Comparison of ENCODE assay signal across 25 cellular contexts in the genomic region with DNA sequence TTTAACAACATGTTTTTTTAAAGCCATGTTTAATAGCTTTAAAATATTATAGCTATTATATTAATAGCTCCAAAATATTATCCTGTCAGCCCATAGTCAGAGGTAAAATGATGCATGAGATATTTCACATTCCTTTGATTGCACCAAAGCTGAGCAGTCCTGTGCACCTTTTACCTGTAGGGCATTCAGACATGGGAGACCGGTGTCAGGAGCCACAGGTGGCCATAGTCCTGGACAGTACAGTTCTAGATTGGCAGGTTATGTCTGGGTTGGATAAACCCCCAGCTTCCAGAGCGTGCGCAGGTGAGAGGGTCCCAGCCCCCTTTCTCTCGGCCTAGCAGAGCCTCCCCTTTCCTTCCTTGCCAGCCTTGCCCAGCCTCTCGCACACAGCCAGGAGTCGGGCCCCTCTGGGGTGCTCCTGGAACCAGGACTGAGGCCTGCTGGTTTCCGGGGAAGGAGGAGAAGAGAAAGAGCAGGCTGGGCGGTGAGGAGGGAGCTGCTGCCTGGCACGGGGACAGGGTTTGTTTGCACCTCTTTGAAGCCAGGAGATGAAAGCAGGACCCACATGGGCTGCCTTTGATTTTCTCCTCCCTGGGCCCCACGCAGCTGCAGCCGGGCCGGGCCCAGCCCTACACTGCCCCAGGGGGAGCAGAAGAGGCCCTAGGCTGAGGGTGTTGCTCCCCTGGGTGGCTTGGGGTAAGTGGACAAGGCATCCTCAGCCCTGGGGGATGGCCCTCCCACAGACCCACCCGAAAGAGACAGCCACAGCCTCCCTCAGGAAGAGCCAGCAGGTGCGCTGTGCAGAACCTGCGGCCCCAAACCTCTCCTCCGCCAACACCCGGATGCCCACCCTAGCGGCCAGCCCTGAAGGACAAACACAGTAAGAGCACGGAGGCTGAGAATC.
DNase-seq lines count a peak whose midpoint lies in the region; ATAC-seq and TF ChIP-seq lines count a peak whose summit lies in the region.
"Had no signal": no experiment of that assay in that cellular context is flagged by ENCODE, and none has a peak within 500 bp of the region (broad histone marks: within the 10 kb centered on the region; RNA-seq: fewer than 3 reads in every experiment).

No MANE protein-coding gene starts in this region.

- H4K20me1 ChIP-seq in GM23338 (replicated peaks; ENCODE audit: insufficient read depth), result no peaks in the 10 kb centered on the region

- TF ChIP-seq CTCF in Caco-2 (IDR thresholded peaks at IDR 0.05; ENCODE audit: insufficient read depth in 1 of 2, low read depth in 1 of 2, low read length in 1 of 2, severe bottlenecking in 1 of 2, unreplicated experiment in 1 of 2), result no peak
- no peak for TF ChIP-seq CTCF in GM23338 (conservative IDR thresholded peaks at IDR 0.05; ENCODE audit: low read depth in 2 of 2)
- no peak for TF ChIP-seq CTCF in RWPE2 (IDR thresholded peaks at IDR 0.05; ENCODE audit: poor library complexity, severe bottlenecking)
- TF ChIP-seq CTCF in chondrocyte (IDR thresholded peaks at IDR 0.05), result no peak
- no peak for TF ChIP-seq CTCF in omental fat pad (IDR thresholded peaks at IDR 0.05)

- POLR2A ChIA-PET in Caco-2 (lab: Charles Lee), result no interaction called here
- POLR2A ChIA-PET in naive thymus-derived CD8-positive, alpha-beta T cell (lab: Charles Lee), result interaction anchor here (0.6 to 1.0 kb wide), 3 partner anchors 21 to 840 kb away, joined by 3 read pairs; partner anchors contain the start of gene TARDBP

- no peaks in the 10 kb centered on the region for H3F3A ChIP-seq in GM23338 (replicated peaks; ENCODE audit: low read depth)

- ATAC-seq in GM23338 (peak; percentile 20), RWPE2 (ENCODE audit: low read depth) (peak; percentile 50; the same call in 2 of the 3 replicates), omental fat pad (ENCODE audit: low FRiP score) (no peak)
- peak; percentile 76 to 83 for ATAC-seq in naive thymus-derived CD8-positive, alpha-beta T cell
- ATAC-seq: activated CD8-positive, alpha-beta memory T cell treated with anti-CD3 and anti-CD28 coated beads, Interleukin-2, amount 10 ng/mL, durations not matched to agents 7 days and 5 days; body of pancreas; gastrocnemius medialis had no signal

- TSS peak; percentile 57 for BruUV-seq in Caco-2 (replicated peaks; lab: Mats Ljungman, UMichigan)

- H3K36me3 Mint-ChIP-seq in Caco-2 (ENCODE audit: insufficient read depth, unreplicated experiment), result no peaks in the 10 kb centered on the region
- H3K36me3 Mint-ChIP-seq in GM23338 (ENCODE audit: low read depth), result no peaks in the 10 kb centered on the region
- H3K36me3 Mint-ChIP-seq in naive thymus-derived CD8-positive, alpha-beta T cell, result no peaks in the 10 kb centered on the region
- no peaks in the 10 kb centered on the region for H3K36me3 Mint-ChIP-seq in chondrocyte (ENCODE audit: low read depth)
- H3K36me3 Mint-ChIP-seq: activated CD8-positive, alpha-beta memory T cell treated with anti-CD3 and anti-CD28 coated beads, Interleukin-2, amount 10 ng/mL, durations not matched to agents 7 days and 5 days; IgD-negative memory B cell; T-cell had no signal

- peaks cover 10% of the 10 kb centered on the region for H3K4me1 ChIP-seq in Caco-2
- peaks cover 7% of the 10 kb centered on the region for H3K4me1 ChIP-seq in GM23338 (ENCODE audit: insufficient read depth)
- no peaks in the 10 kb centered on the region for H3K4me1 ChIP-seq in RWPE2 (ENCODE audit: insufficient read depth, poor library complexity, severe bottlenecking)

- H3K27me3 ChIP-seq in Caco-2 (replicated peaks; ENCODE audit: control insufficient read depth, insufficient read depth, low read length), result no peaks in the 10 kb centered on the region
- H3K27me3 ChIP-seq in GM23338 (ENCODE audit: insufficient read depth), result no peaks in the 10 kb centered on the region
- no peaks in the 10 kb centered on the region for H3K27me3 ChIP-seq in RWPE2 (ENCODE audit: insufficient read depth, poor library complexity, severe bottlenecking)
- H3K27me3 ChIP-seq: body of pancreas, gastrocnemius medialis had no signal

- no peak overlapping the region for H3K4me2 ChIP-seq in GM23338

- H3K9me3 ChIP-seq in Caco-2 (no peaks in the 10 kb centered on the region), RWPE2 (ENCODE audit: severe bottlenecking) (no peaks in the 10 kb centered on the region)
- H3K9me3 ChIP-seq: body of pancreas, gastrocnemius medialis, tibial artery had no signal

- H3K4me3 ChIP-seq in Caco-2 (ENCODE audit: low read depth, low read length), result no peak overlapping the region
- no peak overlapping the region for H3K4me3 ChIP-seq in GM23338
- H3K4me3 ChIP-seq in RWPE2 (ENCODE audit: severe bottlenecking), result no peak overlapping the region
- H3K4me3 ChIP-seq: body of pancreas, gastrocnemius medialis, tibial artery had no signal

- H3K79me2 ChIP-seq in GM23338 (replicated peaks; ENCODE audit: insufficient read depth), result no peaks in the 10 kb centered on the region

- intact Hi-C loops in Caco-2 (cut with micrococcal nuclease; ENCODE audit: unreplicated experiment), result loop anchor here (1.0 kb wide), 1 partner anchor 429 kb away; no protein-coding TSS in a partner anchor

- H3K4me3 Mint-ChIP-seq in Caco-2 (ENCODE audit: unreplicated experiment) (no peak overlapping the region), GM23338 (no peak overlapping the region; the same call in 2 of the 3 replicates), chondrocyte (ENCODE audit: unreplicated experiment) (no peak overlapping the region)
- peak overlapping the region in 6 of 10 donors; percentile 19 to 79 (median 56) for H3K4me3 Mint-ChIP-seq in naive thymus-derived CD8-positive, alpha-beta T cell
- H3K4me3 Mint-ChIP-seq: activated CD8-positive, alpha-beta memory T cell treated with anti-CD3 and anti-CD28 coated beads, Interleukin-2, amount 10 ng/mL, durations not matched to agents 7 days and 5 days; activated T-helper 1 cell treated with anti-CD3 and anti-CD28 coated beads, Interleukin-12 subunit alpha, Interleukin-12 subunit beta, Interleukin-2, Interleukin-4 antibody, amounts not matched to agents 30 ng/mL and 10 ng/mL and 1 ng/mL, durations not matched to agents 14 hours and 24 hours and 36 hours; IgD-negative memory B cell; stimulated activated naive CD8-positive, alpha-beta T cell treated with anti-CD3 and anti-CD28 coated beads, Interleukin-15, Interleukin-2, amounts not matched to agents 100 ng/mL and 50 ng/mL, for 24 hours; T-cell had no signal

- H3K36me3 ChIP-seq in Caco-2 (ENCODE audit: control insufficient read depth, insufficient read depth, low read length) (no peaks in the 10 kb centered on the region), GM23338 (ENCODE audit: insufficient read depth) (no peaks in the 10 kb centered on the region), RWPE2 (ENCODE audit: low read depth) (no peaks in the 10 kb centered on the region)
- H3K36me3 ChIP-seq: gastrocnemius medialis, tibial artery had no signal

- H3K9me2 ChIP-seq in GM23338 (ENCODE audit: insufficient read depth), result no peaks in the 10 kb centered on the region

- H3K9me3 Mint-ChIP-seq in Caco-2 (ENCODE audit: unreplicated experiment) (no peaks in the 10 kb centered on the region), GM23338 (no peaks in the 10 kb centered on the region), chondrocyte (ENCODE audit: low read depth) (no peaks in the 10 kb centered on the region)
- H3K9me3 Mint-ChIP-seq in naive thymus-derived CD8-positive, alpha-beta T cell, result no peaks in the 10 kb centered on the region
- H3K9me3 Mint-ChIP-seq: IgD-negative memory B cell; stimulated activated naive CD8-positive, alpha-beta T cell treated with anti-CD3 and anti-CD28 coated beads, Interleukin-15, Interleukin-2, amounts not matched to agents 100 ng/mL and 50 ng/mL, for 24 hours; T-cell had no signal

- no peaks in the 10 kb centered on the region for H3K4me1 Mint-ChIP-seq in Caco-2 (ENCODE audit: low read depth, unreplicated experiment)
- H3K4me1 Mint-ChIP-seq in GM23338, result peaks cover 29% of the 10 kb centered on the region
- peaks cover 28 to 49% (median 45%) of the 10 kb centered on the region in 4 donors for H3K4me1 Mint-ChIP-seq in naive thymus-derived CD8-positive, alpha-beta T cell
- H3K4me1 Mint-ChIP-seq in chondrocyte (ENCODE audit: low read depth), result no peaks in the 10 kb centered on the region

- CTCF ChIA-PET in Caco-2 (lab: Charles Lee), result no interaction called here

- H3K27me3 Mint-ChIP-seq in Caco-2 (ENCODE audit: insufficient read depth, unreplicated experiment) (no peaks in the 10 kb centered on the region), GM23338 (ENCODE audit: insufficient read depth, low read depth, poor library complexity) (peaks cover 8% of the 10 kb centered on the region), chondrocyte (ENCODE audit: low read depth) (peaks cover 11% of the 10 kb centered on the region)
- H3K27me3 Mint-ChIP-seq in naive thymus-derived CD8-positive, alpha-beta T cell, result peaks cover 0 to 6% (median 1%) of the 10 kb centered on the region in 5 donors

- H2AFZ ChIP-seq in GM23338, result 0 out of 2 replicates have a peak overlapping the region, but pooled peaks have one; percentile 38

- H3K27ac Mint-ChIP-seq in Caco-2 (ENCODE audit: unreplicated experiment) (peak overlapping the region; percentile 55), GM23338 (no peak overlapping the region), chondrocyte (ENCODE audit: unreplicated experiment) (no peak overlapping the region)
- H3K27ac Mint-ChIP-seq in naive thymus-derived CD8-positive, alpha-beta T cell, result peak overlapping the region in 1 of 10 donors; percentile 43
- H3K27ac Mint-ChIP-seq: activated CD8-positive, alpha-beta memory T cell treated with anti-CD3 and anti-CD28 coated beads, Interleukin-2, amount 10 ng/mL, durations not matched to agents 7 days and 5 days; activated T-helper 1 cell treated with anti-CD3 and anti-CD28 coated beads, Interleukin-12 subunit alpha, Interleukin-12 subunit beta, Interleukin-2, Interleukin-4 antibody, amounts not matched to agents 30 ng/mL and 10 ng/mL and 1 ng/mL, durations not matched to agents 14 hours and 24 hours and 36 hours; stimulated activated naive CD8-positive, alpha-beta T cell treated with anti-CD3 and anti-CD28 coated beads, Interleukin-15, Interleukin-2, amounts not matched to agents 100 ng/mL and 50 ng/mL, for 24 hours; T-cell had no signal

- H3K27ac ChIP-seq in GM23338 (ENCODE audit: low read depth) (no peak overlapping the region), RWPE2 (ENCODE audit: poor library complexity, severe bottlenecking) (no peak overlapping the region)
- H3K27ac ChIP-seq: body of pancreas, gastrocnemius medialis, tibial artery had no signal

- DNase-seq in Caco-2, result peak; percentile 68 to 73
- peak; percentile 35 for DNase-seq in GM23338 (ENCODE audit: low spot score)
- no peak for DNase-seq in RWPE2 (ENCODE audit: low spot score)
- DNase-seq in naive thymus-derived CD8-positive, alpha-beta T cell, result peak in 7 of 10 donors; percentile 29 to 52 (median 38)
- DNase-seq in chondrocyte (ENCODE audit: low spot score), result no peak
- no peak for DNase-seq in omental fat pad (ENCODE audit: low spot score)
- DNase-seq in SHP77 treated with DMSO at 0.1 percent for 48 hours (lab: John Stamatoyannopoulos, UW), result no peak
- DNase-seq in ureter (ENCODE audit: low spot score), result no peak
- DNase-seq: activated CD4-positive, alpha-beta T cell treated with anti-CD3 and anti-CD28 coated beads for 4 hours; activated CD8-positive, alpha-beta memory T cell treated with anti-CD3 and anti-CD28 coated beads, Interleukin-2, amount 10 ng/mL, durations not matched to agents 7 days and 5 days; body of pancreas; gastrocnemius medialis; MM.1S; NCI-H1694 treated with DMSO at 0.1 percent for 48 hours; NCI-H82; occipital lobe; OCI-M1; retina; SIG-M5; stimulated activated CD4-positive, alpha-beta T cell treated with anti-CD3 and anti-CD28 coated beads, Interleukin-4, amount 100 ng/mL, for 24 hours; tibial artery had no signal

Comparison
In these comparisons a context has a peak if more than half of its experiments do, and no peak if none do; other contexts are left out.
1. DNase-seq: peak in Caco-2 (2 of 2), GM23338 (single experiment) and naive thymus-derived CD8-positive, alpha-beta T cell (7 of 10); none in RWPE2 (single experiment), chondrocyte (single experiment), omental fat pad (single experiment), SHP77 treated with DMSO at 0.1 percent for 48 hours (single experiment) and ureter (single experiment).
2. H3K4me3 Mint-ChIP-seq: peak in naive thymus-derived CD8-positive, alpha-beta T cell (6 of 10); none in Caco-2 (single experiment), GM23338 (single experiment) and chondrocyte (single experiment).